Comparison of ENCODE assay signal across 8 cellular contexts in genomic region chr4:183098723-183099536, GRCh38. TPM values are rescaled to one million over a fixed set of nuclear protein-coding genes. Genes with fewer than 3 reads are reported as not detected.
DNase-seq lines count a peak whose midpoint lies in the region; ATAC-seq and TF ChIP-seq lines count a peak whose summit lies in the region.

WWC2 (plus strand) TSS chr4:183099257; CDS start chr4:183099492, 235 bp downstream.

- 0 to 1% methylated on average over 42 to 65 of the region's 102 CpGs for WGBS in lower leg skin, 2 donors

- TF ChIP-seq CTCF in lower leg skin (IDR thresholded peaks at IDR 0.05): no peak

- H3K4me3 ChIP-seq in lower leg skin (ENCODE audit: low read depth, poor library complexity, severe bottlenecking): peak within 1 kb of the TSS; percentile 88

- intact Hi-C loops in lower leg skin (cut with DNase I; ENCODE audit: low total_unique reads): no loop called here

- TF ChIP-seq POLR2A in lower leg skin (IDR thresholded peaks at IDR 0.05): no peak

- ATAC-seq in GM18517 (IDR thresholded peaks at IDR 0.05; ENCODE audit: unreplicated experiment): peak; percentile 57
- ATAC-seq in HG03045 (IDR thresholded peaks at IDR 0.05; ENCODE audit: unreplicated experiment): peak; percentile 67
- ATAC-seq in GM18858 (IDR thresholded peaks at IDR 0.05; ENCODE audit: unreplicated experiment): no peak

- peak; percentile 88 for DNase-seq in NCI-H82 (lab: John Stamatoyannopoulos, UW)
- peak in 2 of 3 experiments; percentile 10 to 13 for DNase-seq in activated CD8-positive, alpha-beta memory T cell treated with anti-CD3 and anti-CD28 coated beads for 48 hours (ENCODE audit: low read depth in 2 of 3, low spot score in 2 of 3)
- DNase-seq in effector CD8-positive, alpha-beta T cell (lab: John Stamatoyannopoulos, UW): peak; percentile 23
- peak; percentile 83 to 98 for DNase-seq in lower leg skin (ENCODE audit: low spot score in 2 of 2)
- DNase-seq in stimulated activated CD4-positive, alpha-beta T cell treated with anti-CD3 and anti-CD28 coated beads, Interleukin-2, amount 100 ng/mL, for 4 hours (ENCODE audit: low read depth): peak; percentile 53

RNA-seq across cellular contexts. Expression of gene WWC2, which starts in this region (rescaled TPM):
- total RNA-seq in lower leg skin: 10 to 100 TPM; 11.2 to 14.7 (median 12.4) TPM

Comparison
In these comparisons a context has a peak if more than half of its experiments do, and no peak if none do; other contexts are left out.
1. DNase-seq: peak in every context shown above with its lines; median percentile 90 in lower leg skin; 88 in NCI-H82; 53 in stimulated activated CD4-positive, alpha-beta T cell treated with anti-CD3 and anti-CD28 coated beads, Interleukin-2, amount 100 ng/mL, for 4 hours; 23 in effector CD8-positive, alpha-beta T cell; 12 in activated CD8-positive, alpha-beta memory T cell treated with anti-CD3 and anti-CD28 coated beads for 48 hours.